ENCODE assay signal across 1 cellular context in the genomic region with DNA sequence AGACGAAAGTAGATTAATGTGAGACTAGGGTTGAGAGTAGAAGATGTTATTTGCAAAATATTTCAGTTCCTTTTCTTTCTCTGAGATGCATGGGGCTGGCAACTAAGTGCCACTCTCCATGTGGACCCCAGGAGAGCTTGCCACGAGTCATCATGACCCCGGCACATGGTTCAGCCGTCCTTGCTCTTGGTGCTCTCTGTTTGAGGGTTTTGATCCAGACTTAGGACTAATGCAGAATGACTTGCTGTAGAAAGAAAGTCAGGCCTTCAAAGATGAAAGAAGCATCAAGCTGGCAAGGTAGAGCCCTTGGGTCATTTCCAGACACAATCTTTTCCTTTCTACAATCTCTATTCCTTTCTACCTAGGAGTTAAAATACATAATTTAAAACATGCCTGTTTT.
TF ChIP-seq lines count a peak whose summit lies in the region.

No MANE protein-coding gene starts in this region.

TF ChIP-seq in HepG2, 621 proteins besides CTCF, POLR2A, EP300 and RAD21 (continued from another document):
- no peak for TF ChIP-seq PTBP1 (IDR thresholded peaks at IDR 0.05; ENCODE audit: low read depth, low read length, poor library complexity, severe bottlenecking)
- TF ChIP-seq THYN1 (CRISPR knock-in tag; IDR thresholded peaks at IDR 0.05; ENCODE audit: borderline replicate concordance, low read depth): no peak
- TF ChIP-seq, protein P1, sequence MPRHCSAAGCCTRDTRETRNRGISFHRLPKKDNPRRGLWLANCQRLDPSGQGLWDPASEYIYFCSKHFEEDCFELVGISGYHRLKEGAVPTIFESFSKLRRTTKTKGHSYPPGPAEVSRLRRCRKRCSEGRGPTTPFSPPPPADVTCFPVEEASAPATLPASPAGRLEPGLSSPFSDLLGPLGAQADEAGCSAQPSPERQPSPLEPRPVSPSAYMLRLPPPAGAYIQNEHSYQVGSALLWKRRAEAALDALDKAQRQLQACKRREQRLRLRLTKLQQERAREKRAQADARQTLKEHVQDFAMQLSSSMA (CRISPR knock-in tag; IDR thresholded peaks at IDR 0.05): no peak
- TF ChIP-seq ZNF816 (CRISPR knock-in tag; IDR thresholded peaks at IDR 0.05; ENCODE audit: borderline replicate concordance): no peak
- no peak for TF ChIP-seq ZNF709 (CRISPR knock-in tag; IDR thresholded peaks at IDR 0.05)
- no peak for TF ChIP-seq FOXC1 (CRISPR knock-in tag; IDR thresholded peaks at IDR 0.05; ENCODE audit: borderline replicate concordance)
- no peak for TF ChIP-seq RARG (CRISPR knock-in tag; IDR thresholded peaks at IDR 0.05; ENCODE audit: low read depth)
- TF ChIP-seq, protein P2, sequence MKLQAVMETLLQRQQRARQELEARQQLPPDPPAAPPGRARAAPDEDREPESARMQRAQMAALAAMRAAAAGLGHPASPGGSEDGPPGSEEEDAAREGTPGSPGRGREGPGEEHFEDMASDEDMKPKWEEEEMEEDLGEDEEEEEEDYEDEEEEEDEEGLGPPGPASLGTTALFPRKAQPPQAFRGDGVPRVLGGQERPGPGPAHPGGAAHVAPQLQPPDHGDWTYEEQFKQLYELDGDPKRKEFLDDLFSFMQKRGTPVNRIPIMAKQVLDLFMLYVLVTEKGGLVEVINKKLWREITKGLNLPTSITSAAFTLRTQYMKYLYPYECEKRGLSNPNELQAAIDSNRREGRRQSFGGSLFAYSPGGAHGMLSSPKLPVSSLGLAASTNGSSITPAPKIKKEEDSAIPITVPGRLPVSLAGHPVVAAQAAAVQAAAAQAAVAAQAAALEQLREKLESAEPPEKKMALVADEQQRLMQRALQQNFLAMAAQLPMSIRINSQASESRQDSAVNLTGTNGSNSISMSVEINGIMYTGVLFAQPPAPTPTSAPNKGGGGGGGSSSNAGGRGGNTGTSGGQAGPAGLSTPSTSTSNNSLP (IDR thresholded peaks at IDR 0.05; ENCODE audit: low read depth, low read length): no peak
- TF ChIP-seq ZNF678 (CRISPR knock-in tag; IDR thresholded peaks at IDR 0.05): no peak
- TF ChIP-seq ATF3 (CRISPR knock-in tag; IDR thresholded peaks at IDR 0.05): no peak
- TF ChIP-seq SIX1 (CRISPR knock-in tag; IDR thresholded peaks at IDR 0.05; ENCODE audit: borderline replicate concordance): no peak
- peak; percentile 41 for TF ChIP-seq ZNF18 (CRISPR knock-in tag; IDR thresholded peaks at IDR 0.05; ENCODE audit: insufficient replicate concordance)
TF ChIP-seq in HepG2: peak in this region for 31.
